Comparison of ENCODE assay signal across 9 cellular contexts in the genomic region with DNA sequence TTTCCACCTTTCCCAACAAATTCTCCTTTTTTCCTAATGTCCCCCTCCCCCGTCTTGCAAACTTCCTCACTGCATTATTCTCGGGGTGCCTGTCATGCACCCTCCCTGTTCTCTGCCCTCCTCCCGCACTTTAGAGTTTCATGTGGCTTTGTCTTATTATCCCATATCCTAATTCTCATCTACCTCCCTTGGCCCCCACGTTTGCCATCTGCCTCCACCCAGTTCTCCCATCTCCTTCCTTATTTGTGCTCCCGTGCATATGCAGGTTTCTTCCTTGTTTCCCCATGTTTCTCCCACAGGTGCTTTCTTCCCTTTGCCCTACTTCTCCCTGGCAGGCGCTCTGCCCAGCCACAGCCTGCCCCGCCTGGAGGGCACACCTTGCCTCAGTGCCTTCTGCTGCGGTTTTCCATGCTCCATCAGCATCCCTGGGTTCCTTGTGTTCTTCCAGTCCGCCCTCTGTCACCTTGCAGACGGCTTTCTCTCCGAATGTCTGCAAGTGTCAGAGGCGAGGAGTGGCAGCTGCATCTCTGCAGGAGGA. TPM values are rescaled to one million over a fixed set of nuclear protein-coding genes. Genes with fewer than 3 reads are reported as not detected.
DNase-seq lines count a peak whose midpoint lies in the region; ATAC-seq and TF ChIP-seq lines count a peak whose summit lies in the region.
"Had no signal": no experiment of that assay in that cellular context is flagged by ENCODE, and none has a peak within 500 bp of the region (broad histone marks: within the 10 kb centered on the region; RNA-seq: fewer than 3 reads in every experiment).

No MANE protein-coding gene starts in this region.

- H3K27me3 ChIP-seq in iPS-15b (ENCODE audit: control insufficient read depth, insufficient read depth, low read length) (peaks cover 10% of the 10 kb centered on the region), skeletal muscle satellite cell (ENCODE audit: control insufficient read depth, insufficient read depth, low read length) (peaks cover 4% of the 10 kb centered on the region)

- peak overlapping the region; percentile 97 for H3K4me2 ChIP-seq in skeletal muscle satellite cell (ENCODE audit: low read length)

- peaks cover 10% of the 10 kb centered on the region for H3K4me1 ChIP-seq in iPS-15b (ENCODE audit: control insufficient read depth, insufficient read depth, low read length)
- peaks cover 27% of the 10 kb centered on the region for H3K4me1 ChIP-seq in skeletal muscle satellite cell (ENCODE audit: control insufficient read depth, insufficient read depth, low read length)

- POLR2A ChIA-PET in GM10248 (lab: Yijun Ruan, JAX): interaction anchor here (0.6 kb wide), 1 partner anchor 142 kb away, joined by 5 read pairs; no protein-coding TSS in a partner anchor

- no peak for ATAC-seq in GM21717 (IDR thresholded peaks at IDR 0.05; ENCODE audit: unreplicated experiment)

- CTCF ChIA-PET in GM10248 (lab: Yijun Ruan, JAX): interaction anchor here (1.0 to 1.1 kb wide), 2 partner anchors 10 to 16 kb away, joined by 4 to 6 read pairs; no protein-coding TSS in a partner anchor

- H3K9me3 ChIP-seq in iPS-15b (ENCODE audit: control insufficient read depth, insufficient read depth, low read length): no peaks in the 10 kb centered on the region
- H3K9me3 ChIP-seq in skeletal muscle satellite cell (replicated peaks; ENCODE audit: low read length): no peaks in the 10 kb centered on the region

- H3K9ac ChIP-seq in iPS-15b (ENCODE audit: low read depth, low read length) (no peak overlapping the region), skeletal muscle satellite cell (ENCODE audit: low read depth, low read length) (no peak overlapping the region)

- H3K4me3 ChIP-seq in WI38 (ENCODE audit: low read depth, low read length) (peak overlapping the region; percentile 77), iPS-15b (ENCODE audit: low read depth, low read length) (peak overlapping the region; percentile 81), skeletal muscle satellite cell (ENCODE audit: low read length) (peak overlapping the region; percentile 82)

- no peak for TF ChIP-seq CTCF in WI38 (IDR thresholded peaks at IDR 0.05; ENCODE audit: low read depth, low read length)
- no peak for TF ChIP-seq CTCF in GM10248 (IDR thresholded peaks at IDR 0.05; ENCODE audit: control extremely low read depth, extremely low read depth, low read depth, missing control alignments)

- peaks cover 6% of the 10 kb centered on the region for H3K36me3 ChIP-seq in iPS-15b (ENCODE audit: control insufficient read depth, insufficient read depth, low read length)
- H3K36me3 ChIP-seq in skeletal muscle satellite cell (ENCODE audit: insufficient read depth, low read length): no peaks in the 10 kb centered on the region

- peak; percentile 7 for DNase-seq in DMS 273 (lab: John Stamatoyannopoulos, UW; ENCODE audit: unreplicated experiment)
- no peak for DNase-seq in DMS 273 treated with DMSO at 0.1 percent for 48 hours (lab: John Stamatoyannopoulos, UW)
- DNase-seq in NCI-H774 (lab: John Stamatoyannopoulos, UW): no peak
- no peak for DNase-seq in GM10248 (ENCODE audit: extremely low spot score)
- DNase-seq: stimulated activated naive CD4-positive, alpha-beta T cell treated with Interleukin-2 at 50 U/mL for 16 hours had no signal

RNA-seq across cellular contexts. Expression of a gene that starts 1.5 kb away (rescaled TPM):
- total RNA-seq in skeletal muscle satellite cell (2012; rRNA removed): 4.2 and 15.7 TPM in 2 replicates
